Comparison of ENCODE assay signal across 1 cellular context in the genomic region with DNA sequence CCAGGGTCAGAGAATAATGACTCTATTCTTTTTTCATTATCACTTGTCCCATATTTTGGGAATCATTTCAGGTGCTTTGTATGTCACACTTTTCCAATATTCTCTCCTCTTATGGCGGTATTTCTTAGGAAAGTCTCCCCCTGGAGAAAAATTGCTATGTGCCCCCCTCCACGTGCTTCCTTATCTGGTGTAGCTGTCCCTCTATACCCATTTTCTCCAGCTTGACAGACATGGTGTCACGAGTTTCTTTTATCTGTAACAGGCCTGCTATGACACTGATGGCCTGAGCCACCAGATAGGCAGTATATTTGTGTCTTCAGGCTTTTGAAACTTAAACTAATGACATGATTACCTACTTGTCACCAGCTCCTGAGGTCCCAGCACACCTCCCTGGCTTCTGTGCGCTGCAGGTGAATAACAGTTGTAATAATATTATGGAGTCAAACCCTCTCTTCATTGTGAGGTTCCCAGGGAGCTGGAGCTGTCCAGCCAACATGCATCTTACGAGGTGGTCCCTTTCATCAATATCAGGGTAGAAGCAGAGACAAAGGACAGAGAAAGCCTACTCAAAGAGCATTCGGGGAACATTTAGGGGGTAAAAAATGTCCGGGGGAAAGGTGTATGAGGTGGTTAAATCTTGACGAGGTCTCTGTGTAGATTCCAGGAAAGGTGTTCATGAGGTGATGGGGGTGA.
TF ChIP-seq lines count a peak whose summit lies in the region.

No MANE protein-coding gene starts in this region.

TF ChIP-seq in K562, 482 proteins besides CTCF, POLR2A, EP300 and RAD21 (continued from another document and continues in another):
- peak in 1 of 2 experiments; percentile 78; a peak in 1 of 4 replicates for TF ChIP-seq TEAD1 (CRISPR knock-in tag; IDR thresholded peaks at IDR 0.05)
- TF ChIP-seq ZNF274 (IDR thresholded peaks at IDR 0.05; ENCODE audit: borderline replicate concordance, low read depth, low read length), result no peak
- TF ChIP-seq FOXJ2 (tag; IDR thresholded peaks at IDR 0.05), result 0 out of 2 replicates have a peak, but pooled peaks have one; percentile 22
- TF ChIP-seq CREBBP (IDR thresholded peaks at IDR 0.05; ENCODE audit: low read depth, low read length), result no peak
- TF ChIP-seq MYBL2 (IDR thresholded peaks at IDR 0.05; ENCODE audit: low read depth), result no peak
- TF ChIP-seq MYBL2 (CRISPR knock-in tag; IDR thresholded peaks at IDR 0.05; ENCODE audit: borderline replicate concordance), result no peak
- peak; percentile 65; the same call in 1 of the 2 replicates for TF ChIP-seq ZNF766 (CRISPR knock-in tag; conservative IDR thresholded peaks at IDR 0.05)
- TF ChIP-seq, protein P1, sequence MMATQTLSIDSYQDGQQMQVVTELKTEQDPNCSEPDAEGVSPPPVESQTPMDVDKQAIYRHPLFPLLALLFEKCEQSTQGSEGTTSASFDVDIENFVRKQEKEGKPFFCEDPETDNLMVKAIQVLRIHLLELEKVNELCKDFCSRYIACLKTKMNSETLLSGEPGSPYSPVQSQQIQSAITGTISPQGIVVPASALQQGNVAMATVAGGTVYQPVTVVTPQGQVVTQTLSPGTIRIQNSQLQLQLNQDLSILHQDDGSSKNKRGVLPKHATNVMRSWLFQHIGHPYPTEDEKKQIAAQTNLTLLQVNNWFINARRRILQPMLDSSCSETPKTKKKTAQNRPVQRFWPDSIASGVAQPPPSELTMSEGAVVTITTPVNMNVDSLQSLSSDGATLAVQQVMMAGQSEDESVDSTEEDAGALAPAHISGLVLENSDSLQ (IDR thresholded peaks at IDR 0.05), result peak; percentile 60; the same call in 1 of the 2 replicates
- no peak for TF ChIP-seq TEAD2 (tag; IDR thresholded peaks at IDR 0.05)
- TF ChIP-seq, protein P2, sequence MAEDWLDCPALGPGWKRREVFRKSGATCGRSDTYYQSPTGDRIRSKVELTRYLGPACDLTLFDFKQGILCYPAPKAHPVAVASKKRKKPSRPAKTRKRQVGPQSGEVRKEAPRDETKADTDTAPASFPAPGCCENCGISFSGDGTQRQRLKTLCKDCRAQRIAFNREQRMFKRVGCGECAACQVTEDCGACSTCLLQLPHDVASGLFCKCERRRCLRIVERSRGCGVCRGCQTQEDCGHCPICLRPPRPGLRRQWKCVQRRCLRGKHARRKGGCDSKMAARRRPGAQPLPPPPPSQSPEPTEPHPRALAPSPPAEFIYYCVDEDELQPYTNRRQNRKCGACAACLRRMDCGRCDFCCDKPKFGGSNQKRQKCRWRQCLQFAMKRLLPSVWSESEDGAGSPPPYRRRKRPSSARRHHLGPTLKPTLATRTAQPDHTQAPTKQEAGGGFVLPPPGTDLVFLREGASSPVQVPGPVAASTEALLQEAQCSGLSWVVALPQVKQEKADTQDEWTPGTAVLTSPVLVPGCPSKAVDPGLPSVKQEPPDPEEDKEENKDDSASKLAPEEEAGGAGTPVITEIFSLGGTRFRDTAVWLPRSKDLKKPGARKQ (CRISPR knock-in tag; IDR thresholded peaks at IDR 0.05), result no peak
- 0 out of 2 replicates have a peak, but pooled peaks have one; percentile 20 for TF ChIP-seq ZNF41 (CRISPR knock-in tag; conservative IDR thresholded peaks at IDR 0.05)
- TF ChIP-seq CBFA2T2 (conservative IDR thresholded peaks at IDR 0.05), result peak; percentile 77
- TF ChIP-seq, protein P3, sequence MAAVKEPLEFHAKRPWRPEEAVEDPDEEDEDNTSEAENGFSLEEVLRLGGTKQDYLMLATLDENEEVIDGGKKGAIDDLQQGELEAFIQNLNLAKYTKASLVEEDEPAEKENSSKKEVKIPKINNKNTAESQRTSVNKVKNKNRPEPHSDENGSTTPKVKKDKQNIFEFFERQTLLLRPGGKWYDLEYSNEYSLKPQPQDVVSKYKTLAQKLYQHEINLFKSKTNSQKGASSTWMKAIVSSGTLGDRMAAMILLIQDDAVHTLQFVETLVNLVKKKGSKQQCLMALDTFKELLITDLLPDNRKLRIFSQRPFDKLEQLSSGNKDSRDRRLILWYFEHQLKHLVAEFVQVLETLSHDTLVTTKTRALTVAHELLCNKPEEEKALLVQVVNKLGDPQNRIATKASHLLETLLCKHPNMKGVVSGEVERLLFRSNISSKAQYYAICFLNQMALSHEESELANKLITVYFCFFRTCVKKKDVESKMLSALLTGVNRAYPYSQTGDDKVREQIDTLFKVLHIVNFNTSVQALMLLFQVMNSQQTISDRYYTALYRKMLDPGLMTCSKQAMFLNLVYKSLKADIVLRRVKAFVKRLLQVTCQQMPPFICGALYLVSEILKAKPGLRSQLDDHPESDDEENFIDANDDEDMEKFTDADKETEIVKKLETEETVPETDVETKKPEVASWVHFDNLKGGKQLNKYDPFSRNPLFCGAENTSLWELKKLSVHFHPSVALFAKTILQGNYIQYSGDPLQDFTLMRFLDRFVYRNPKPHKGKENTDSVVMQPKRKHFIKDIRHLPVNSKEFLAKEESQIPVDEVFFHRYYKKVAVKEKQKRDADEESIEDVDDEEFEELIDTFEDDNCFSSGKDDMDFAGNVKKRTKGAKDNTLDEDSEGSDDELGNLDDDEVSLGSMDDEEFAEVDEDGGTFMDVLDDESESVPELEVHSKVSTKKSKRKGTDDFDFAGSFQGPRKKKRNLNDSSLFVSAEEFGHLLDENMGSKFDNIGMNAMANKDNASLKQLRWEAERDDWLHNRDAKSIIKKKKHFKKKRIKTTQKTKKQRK (IDR thresholded peaks at IDR 0.05; ENCODE audit: borderline replicate concordance, low read depth, low read length), result no peak
- peak; percentile 72; the same call in 1 of the 2 replicates for TF ChIP-seq TOE1 (IDR thresholded peaks at IDR 0.05; ENCODE audit: borderline replicate concordance)
- no peak for TF ChIP-seq TOE1 (CRISPR knock-in tag; IDR thresholded peaks at IDR 0.05; ENCODE audit: borderline replicate concordance, low read depth)
- peak; percentile 76; the same call in 1 of the 2 replicates for TF ChIP-seq ARID1B (IDR thresholded peaks at IDR 0.05)
- TF ChIP-seq, protein P4, sequence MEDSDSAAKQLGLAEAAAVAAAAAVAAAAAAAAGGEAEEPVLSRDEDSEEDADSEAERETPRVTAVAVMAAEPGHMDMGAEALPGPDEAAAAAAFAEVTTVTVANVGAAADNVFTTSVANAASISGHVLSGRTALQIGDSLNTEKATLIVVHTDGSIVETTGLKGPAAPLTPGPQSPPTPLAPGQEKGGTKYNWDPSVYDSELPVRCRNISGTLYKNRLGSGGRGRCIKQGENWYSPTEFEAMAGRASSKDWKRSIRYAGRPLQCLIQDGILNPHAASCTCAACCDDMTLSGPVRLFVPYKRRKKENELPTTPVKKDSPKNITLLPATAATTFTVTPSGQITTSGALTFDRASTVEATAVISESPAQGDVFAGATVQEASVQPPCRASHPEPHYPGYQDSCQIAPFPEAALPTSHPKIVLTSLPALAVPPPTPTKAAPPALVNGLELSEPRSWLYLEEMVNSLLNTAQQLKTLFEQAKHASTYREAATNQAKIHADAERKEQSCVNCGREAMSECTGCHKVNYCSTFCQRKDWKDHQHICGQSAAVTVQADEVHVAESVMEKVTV (CRISPR knock-in tag; IDR thresholded peaks at IDR 0.05), result no peak
- TF ChIP-seq ATF7 (IDR thresholded peaks at IDR 0.05), result peak; percentile 32; the same call in 1 of the 2 replicates
- TF ChIP-seq TRIM24 (IDR thresholded peaks at IDR 0.05), result peak in 1 of 2 experiments; percentile 27; a peak in 1 of 4 replicates
- TF ChIP-seq, protein P5, sequence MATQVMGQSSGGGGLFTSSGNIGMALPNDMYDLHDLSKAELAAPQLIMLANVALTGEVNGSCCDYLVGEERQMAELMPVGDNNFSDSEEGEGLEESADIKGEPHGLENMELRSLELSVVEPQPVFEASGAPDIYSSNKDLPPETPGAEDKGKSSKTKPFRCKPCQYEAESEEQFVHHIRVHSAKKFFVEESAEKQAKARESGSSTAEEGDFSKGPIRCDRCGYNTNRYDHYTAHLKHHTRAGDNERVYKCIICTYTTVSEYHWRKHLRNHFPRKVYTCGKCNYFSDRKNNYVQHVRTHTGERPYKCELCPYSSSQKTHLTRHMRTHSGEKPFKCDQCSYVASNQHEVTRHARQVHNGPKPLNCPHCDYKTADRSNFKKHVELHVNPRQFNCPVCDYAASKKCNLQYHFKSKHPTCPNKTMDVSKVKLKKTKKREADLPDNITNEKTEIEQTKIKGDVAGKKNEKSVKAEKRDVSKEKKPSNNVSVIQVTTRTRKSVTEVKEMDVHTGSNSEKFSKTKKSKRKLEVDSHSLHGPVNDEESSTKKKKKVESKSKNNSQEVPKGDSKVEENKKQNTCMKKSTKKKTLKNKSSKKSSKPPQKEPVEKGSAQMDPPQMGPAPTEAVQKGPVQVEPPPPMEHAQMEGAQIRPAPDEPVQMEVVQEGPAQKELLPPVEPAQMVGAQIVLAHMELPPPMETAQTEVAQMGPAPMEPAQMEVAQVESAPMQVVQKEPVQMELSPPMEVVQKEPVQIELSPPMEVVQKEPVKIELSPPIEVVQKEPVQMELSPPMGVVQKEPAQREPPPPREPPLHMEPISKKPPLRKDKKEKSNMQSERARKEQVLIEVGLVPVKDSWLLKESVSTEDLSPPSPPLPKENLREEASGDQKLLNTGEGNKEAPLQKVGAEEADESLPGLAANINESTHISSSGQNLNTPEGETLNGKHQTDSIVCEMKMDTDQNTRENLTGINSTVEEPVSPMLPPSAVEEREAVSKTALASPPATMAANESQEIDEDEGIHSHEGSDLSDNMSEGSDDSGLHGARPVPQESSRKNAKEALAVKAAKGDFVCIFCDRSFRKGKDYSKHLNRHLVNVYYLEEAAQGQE (CRISPR knock-in tag; IDR thresholded peaks at IDR 0.05; ENCODE audit: low read depth), result 0 out of 2 replicates have a peak, but pooled peaks have one; percentile 17
- TF ChIP-seq, protein P6, sequence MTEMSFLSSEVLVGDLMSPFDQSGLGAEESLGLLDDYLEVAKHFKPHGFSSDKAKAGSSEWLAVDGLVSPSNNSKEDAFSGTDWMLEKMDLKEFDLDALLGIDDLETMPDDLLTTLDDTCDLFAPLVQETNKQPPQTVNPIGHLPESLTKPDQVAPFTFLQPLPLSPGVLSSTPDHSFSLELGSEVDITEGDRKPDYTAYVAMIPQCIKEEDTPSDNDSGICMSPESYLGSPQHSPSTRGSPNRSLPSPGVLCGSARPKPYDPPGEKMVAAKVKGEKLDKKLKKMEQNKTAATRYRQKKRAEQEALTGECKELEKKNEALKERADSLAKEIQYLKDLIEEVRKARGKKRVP (CRISPR knock-in tag; IDR thresholded peaks at IDR 0.05), result peak; percentile 57; the same call in 1 of the 2 replicates
- TF ChIP-seq MYC (IDR thresholded peaks at IDR 0.05; ENCODE audit: low read depth, low read length), result peak; percentile 82
- no peak for TF ChIP-seq MYC (CRISPR knock-in tag; IDR thresholded peaks at IDR 0.05; ENCODE audit: borderline replicate concordance, low read depth)
- TF ChIP-seq, protein P7, sequence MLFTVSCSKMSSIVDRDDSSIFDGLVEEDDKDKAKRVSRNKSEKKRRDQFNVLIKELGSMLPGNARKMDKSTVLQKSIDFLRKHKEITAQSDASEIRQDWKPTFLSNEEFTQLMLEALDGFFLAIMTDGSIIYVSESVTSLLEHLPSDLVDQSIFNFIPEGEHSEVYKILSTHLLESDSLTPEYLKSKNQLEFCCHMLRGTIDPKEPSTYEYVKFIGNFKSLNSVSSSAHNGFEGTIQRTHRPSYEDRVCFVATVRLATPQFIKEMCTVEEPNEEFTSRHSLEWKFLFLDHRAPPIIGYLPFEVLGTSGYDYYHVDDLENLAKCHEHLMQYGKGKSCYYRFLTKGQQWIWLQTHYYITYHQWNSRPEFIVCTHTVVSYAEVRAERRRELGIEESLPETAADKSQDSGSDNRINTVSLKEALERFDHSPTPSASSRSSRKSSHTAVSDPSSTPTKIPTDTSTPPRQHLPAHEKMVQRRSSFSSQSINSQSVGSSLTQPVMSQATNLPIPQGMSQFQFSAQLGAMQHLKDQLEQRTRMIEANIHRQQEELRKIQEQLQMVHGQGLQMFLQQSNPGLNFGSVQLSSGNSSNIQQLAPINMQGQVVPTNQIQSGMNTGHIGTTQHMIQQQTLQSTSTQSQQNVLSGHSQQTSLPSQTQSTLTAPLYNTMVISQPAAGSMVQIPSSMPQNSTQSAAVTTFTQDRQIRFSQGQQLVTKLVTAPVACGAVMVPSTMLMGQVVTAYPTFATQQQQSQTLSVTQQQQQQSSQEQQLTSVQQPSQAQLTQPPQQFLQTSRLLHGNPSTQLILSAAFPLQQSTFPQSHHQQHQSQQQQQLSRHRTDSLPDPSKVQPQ (CRISPR knock-in tag; IDR thresholded peaks at IDR 0.05; ENCODE audit: borderline replicate concordance), result peak; percentile 75; the same call in 1 of the 2 replicates
- TF ChIP-seq NUFIP1 (IDR thresholded peaks at IDR 0.05; ENCODE audit: partially characterized antibody), result no peak
- TF ChIP-seq ZNF707 (CRISPR knock-in tag; conservative IDR thresholded peaks at IDR 0.05), result no peak
- TF ChIP-seq, protein P8, sequence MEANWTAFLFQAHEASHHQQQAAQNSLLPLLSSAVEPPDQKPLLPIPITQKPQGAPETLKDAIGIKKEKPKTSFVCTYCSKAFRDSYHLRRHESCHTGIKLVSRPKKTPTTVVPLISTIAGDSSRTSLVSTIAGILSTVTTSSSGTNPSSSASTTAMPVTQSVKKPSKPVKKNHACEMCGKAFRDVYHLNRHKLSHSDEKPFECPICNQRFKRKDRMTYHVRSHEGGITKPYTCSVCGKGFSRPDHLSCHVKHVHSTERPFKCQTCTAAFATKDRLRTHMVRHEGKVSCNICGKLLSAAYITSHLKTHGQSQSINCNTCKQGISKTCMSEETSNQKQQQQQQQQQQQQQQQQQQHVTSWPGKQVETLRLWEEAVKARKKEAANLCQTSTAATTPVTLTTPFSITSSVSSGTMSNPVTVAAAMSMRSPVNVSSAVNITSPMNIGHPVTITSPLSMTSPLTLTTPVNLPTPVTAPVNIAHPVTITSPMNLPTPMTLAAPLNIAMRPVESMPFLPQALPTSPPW (CRISPR knock-in tag; IDR thresholded peaks at IDR 0.05), result peak; percentile 83
- peak; percentile 82; the same call in 1 of the 2 replicates for TF ChIP-seq SMAD3 (CRISPR knock-in tag; conservative IDR thresholded peaks at IDR 0.05)
- no peak for TF ChIP-seq LCOR (CRISPR knock-in tag; IDR thresholded peaks at IDR 0.05)
- TF ChIP-seq TAL1 (IDR thresholded peaks at IDR 0.05), result peak; percentile 73
- no peak for TF ChIP-seq ZKSCAN1 (IDR thresholded peaks at IDR 0.05; ENCODE audit: low read depth, low read length)
- TF ChIP-seq MAZ (CRISPR knock-in tag; conservative IDR thresholded peaks at IDR 0.05 in 1 of 2, IDR thresholded peaks at IDR 0.05 in 1 of 2), result peak in 1 of 2 experiments; percentile 37; a peak in 1 of 4 replicates
- TF ChIP-seq KLF16 (IDR thresholded peaks at IDR 0.05), result peak; percentile 36
- TF ChIP-seq SMAD4 (CRISPR knock-in tag; conservative IDR thresholded peaks at IDR 0.05), result peak; percentile 84
- no peak for TF ChIP-seq ZNF717 (CRISPR knock-in tag; IDR thresholded peaks at IDR 0.05)
- TF ChIP-seq MEIS2 (IDR thresholded peaks at IDR 0.05; ENCODE audit: partially characterized antibody), result peak; percentile 82
- peak; percentile 85 for TF ChIP-seq CBFA2T3 (IDR thresholded peaks at IDR 0.05)
- no peak for TF ChIP-seq FIP1L1 (IDR thresholded peaks at IDR 0.05; ENCODE audit: low read depth, low read length, poor library complexity, severe bottlenecking)
- no peak for TF ChIP-seq BDP1 (IDR thresholded peaks at IDR 0.05; ENCODE audit: insufficient read depth, insufficient read length)
- no peak for TF ChIP-seq MBD2 (IDR thresholded peaks at IDR 0.05; ENCODE audit: borderline replicate concordance, low read depth)
- peak; percentile 76 for TF ChIP-seq NCOR1 (IDR thresholded peaks at IDR 0.05)
- no peak for TF ChIP-seq ETV6 (IDR thresholded peaks at IDR 0.05; ENCODE audit: borderline replicate concordance in 1 of 2, low read depth in 2 of 2, low read length in 1 of 2)
- no peak for TF ChIP-seq ETV6 (CRISPR knock-in tag; IDR thresholded peaks at IDR 0.05; ENCODE audit: borderline replicate concordance)
- peak; percentile 66 for TF ChIP-seq TEAD4 (IDR thresholded peaks at IDR 0.05; ENCODE audit: low read length)
- TF ChIP-seq TEAD4 (CRISPR knock-in tag; IDR thresholded peaks at IDR 0.05; ENCODE audit: borderline replicate concordance), result no peak
